In genomic region chr7:127413962-127414361, GRCh38 we compare ENCODE assay signal across 12 cellular contexts. TPM values are rescaled to one million over a fixed set of nuclear protein-coding genes. Genes with fewer than 3 reads are reported as not detected.
DNase-seq lines count a peak whose midpoint lies in the region; ATAC-seq and TF ChIP-seq lines count a peak whose summit lies in the region.
"Had no signal": no experiment of that assay in that cellular context is flagged by ENCODE, and none has a peak within 500 bp of the region (broad histone marks: within the 10 kb centered on the region; RNA-seq: fewer than 3 reads in every experiment).

No MANE protein-coding gene starts in this region.

- TF ChIP-seq POLR2A in GM18505 (IDR thresholded peaks at IDR 0.05; ENCODE audit: borderline replicate concordance, extremely low read depth, insufficient read depth, insufficient read length): no peak
- no peak for TF ChIP-seq POLR2A in sigmoid colon (IDR thresholded peaks at IDR 0.05)

- H3K27ac ChIP-seq in sigmoid colon (no peak overlapping the region), GM23338 (ENCODE audit: low read depth) (no peak overlapping the region)
- H3K27ac ChIP-seq: gastrocnemius medialis had no signal

- TF ChIP-seq CTCF in GM10248 (IDR thresholded peaks at IDR 0.05; ENCODE audit: control extremely low read depth, extremely low read depth, low read depth, missing control alignments) (no peak), sigmoid colon (IDR thresholded peaks at IDR 0.05) (no peak), GM23338 (conservative IDR thresholded peaks at IDR 0.05; ENCODE audit: low read depth in 2 of 2) (no peak)

- H3F3A ChIP-seq in GM23338 (replicated peaks; ENCODE audit: low read depth): no peaks in the 10 kb centered on the region

- no peaks in the 10 kb centered on the region for H3K36me3 ChIP-seq in sigmoid colon
- no peaks in the 10 kb centered on the region for H3K36me3 ChIP-seq in GM23338 (ENCODE audit: insufficient read depth)
- H3K36me3 ChIP-seq: gastrocnemius medialis had no signal

- DNase-seq in activated T-helper 1 cell treated with anti-CD3 and anti-CD28 coated beads, Interleukin-12 subunit alpha, Interleukin-12 subunit beta, Interleukin-2, Interleukin-4 antibody, amounts not matched to agents 30 ng/mL and 10 ng/mL and 1 ng/mL, durations not matched to agents 14 hours and 24 hours and 36 hours (ENCODE audit: low spot score): no peak
- no peak for DNase-seq in GM10248 (ENCODE audit: extremely low spot score)
- no peak for DNase-seq in sigmoid colon
- no peak for DNase-seq in GM23338 (ENCODE audit: low spot score)
- no peak for DNase-seq in ecto neural progenitor cell (ENCODE audit: low spot score)
- DNase-seq: gastrocnemius medialis, IMR-90 had no signal

- no peaks in the 10 kb centered on the region for H3K79me2 ChIP-seq in GM23338 (replicated peaks; ENCODE audit: insufficient read depth)

- H3K27ac Mint-ChIP-seq in activated T-helper 1 cell treated with anti-CD3 and anti-CD28 coated beads, Interleukin-12 subunit alpha, Interleukin-12 subunit beta, Interleukin-2, Interleukin-4 antibody, amounts not matched to agents 30 ng/mL and 10 ng/mL and 1 ng/mL, durations not matched to agents 14 hours and 24 hours and 36 hours: peak overlapping the region; percentile 66
- H3K27ac Mint-ChIP-seq in GM23338: no peak overlapping the region

- H3K9me3 Mint-ChIP-seq in activated T-helper 1 cell treated with anti-CD3 and anti-CD28 coated beads, Interleukin-12 subunit alpha, Interleukin-12 subunit beta, Interleukin-2, Interleukin-4 antibody, amounts not matched to agents 30 ng/mL and 10 ng/mL and 1 ng/mL, durations not matched to agents 14 hours and 24 hours and 36 hours: peaks cover 5% of the 10 kb centered on the region
- H3K9me3 Mint-ChIP-seq in GM23338: no peaks in the 10 kb centered on the region

- CTCF ChIA-PET in GM10248 (lab: Yijun Ruan, JAX): interaction anchor here (1.3 to 1.7 kb wide), 2 partner anchors 8 to 10 kb away, joined by 4 to 6 read pairs; no protein-coding TSS in a partner anchor

- intact Hi-C loops in activated T-helper 1 cell treated with anti-CD3 and anti-CD28 coated beads, Interleukin-12 subunit alpha, Interleukin-12 subunit beta, Interleukin-2, Interleukin-4 antibody, amounts not matched to agents 30 ng/mL and 10 ng/mL and 1 ng/mL, durations not matched to agents 14 hours and 24 hours and 36 hours (cut with micrococcal nuclease): loop anchor here (1.0 to 10.0 kb wide), 5 partner anchors 10 to 441 kb away; no protein-coding TSS in a partner anchor
- intact Hi-C loops in sigmoid colon (cut with DNase I): no loop called here

- WGBS in sigmoid colon, 2 donors: 52 to 82% methylated on average over 2 of the region's 2 CpGs

- H3K36me3 Mint-ChIP-seq in activated T-helper 1 cell treated with anti-CD3 and anti-CD28 coated beads, Interleukin-12 subunit alpha, Interleukin-12 subunit beta, Interleukin-2, Interleukin-4 antibody, amounts not matched to agents 30 ng/mL and 10 ng/mL and 1 ng/mL, durations not matched to agents 14 hours and 24 hours and 36 hours (ENCODE audit: low read depth): peaks cover 8% of the 10 kb centered on the region
- no peaks in the 10 kb centered on the region for H3K36me3 Mint-ChIP-seq in GM23338 (ENCODE audit: low read depth)

- peaks cover 20% of the 10 kb centered on the region for H3K27me3 Mint-ChIP-seq in activated T-helper 1 cell treated with anti-CD3 and anti-CD28 coated beads, Interleukin-12 subunit alpha, Interleukin-12 subunit beta, Interleukin-2, Interleukin-4 antibody, amounts not matched to agents 30 ng/mL and 10 ng/mL and 1 ng/mL, durations not matched to agents 14 hours and 24 hours and 36 hours (ENCODE audit: insufficient read depth)
- peaks cover 3% of the 10 kb centered on the region for H3K27me3 Mint-ChIP-seq in GM23338 (ENCODE audit: insufficient read depth, low read depth, poor library complexity)

- no peaks in the 10 kb centered on the region for H3K4me1 ChIP-seq in sigmoid colon
- H3K4me1 ChIP-seq in GM23338 (ENCODE audit: insufficient read depth): no peaks in the 10 kb centered on the region
- H3K4me1 ChIP-seq: gastrocnemius medialis had no signal

- H3K9me2 ChIP-seq in GM23338 (ENCODE audit: insufficient read depth): 0 out of 2 replicates have a peak, but pooled peaks cover 2% of the 10 kb centered on the region

- no peaks in the 10 kb centered on the region for H3K27me3 ChIP-seq in sigmoid colon
- no peaks in the 10 kb centered on the region for H3K27me3 ChIP-seq in GM23338 (ENCODE audit: insufficient read depth)
- H3K27me3 ChIP-seq: gastrocnemius medialis had no signal

- H3K4me3 ChIP-seq in sigmoid colon (no peak overlapping the region), GM23338 (no peak overlapping the region)
- H3K4me3 ChIP-seq: gastrocnemius medialis had no signal

- peak; percentile 61 for ATAC-seq in GM18505 (IDR thresholded peaks at IDR 0.05; ENCODE audit: unreplicated experiment)
- ATAC-seq in GM21390 (IDR thresholded peaks at IDR 0.05; ENCODE audit: unreplicated experiment): peak; percentile 51
- peak; percentile 64 for ATAC-seq in HG03378 (IDR thresholded peaks at IDR 0.05; ENCODE audit: unreplicated experiment)
- ATAC-seq in GM23338: no peak
- ATAC-seq: gastrocnemius medialis, SK-N-SH treated with all-trans-retinoic acid at 6 μM for 48 hours had no signal

- no peak overlapping the region for H2AFZ ChIP-seq in GM23338

- POLR2A ChIA-PET in GM10248 (lab: Yijun Ruan, JAX): interaction anchor here (0.7 kb wide), 1 partner anchor 22 kb away, joined by 3 read pairs; no protein-coding TSS in a partner anchor

- no peaks in the 10 kb centered on the region for H4K20me1 ChIP-seq in GM23338 (replicated peaks; ENCODE audit: insufficient read depth)

- H3K9me3 ChIP-seq in sigmoid colon: no peaks in the 10 kb centered on the region
- H3K9me3 ChIP-seq: gastrocnemius medialis had no signal

- peak overlapping the region; percentile 62 for H3K4me3 Mint-ChIP-seq in activated T-helper 1 cell treated with anti-CD3 and anti-CD28 coated beads, Interleukin-12 subunit alpha, Interleukin-12 subunit beta, Interleukin-2, Interleukin-4 antibody, amounts not matched to agents 30 ng/mL and 10 ng/mL and 1 ng/mL, durations not matched to agents 14 hours and 24 hours and 36 hours
- no peak overlapping the region for H3K4me3 Mint-ChIP-seq in GM23338
- H3K4me3 Mint-ChIP-seq: neural crest cell had no signal

- peaks cover 54% of the 10 kb centered on the region for H3K4me1 Mint-ChIP-seq in activated T-helper 1 cell treated with anti-CD3 and anti-CD28 coated beads, Interleukin-12 subunit alpha, Interleukin-12 subunit beta, Interleukin-2, Interleukin-4 antibody, amounts not matched to agents 30 ng/mL and 10 ng/mL and 1 ng/mL, durations not matched to agents 14 hours and 24 hours and 36 hours (ENCODE audit: low read depth)
- H3K4me1 Mint-ChIP-seq in GM23338: no peaks in the 10 kb centered on the region
- H3K4me1 Mint-ChIP-seq: neural crest cell had no signal

- no peak for TF ChIP-seq EP300 in sigmoid colon (IDR thresholded peaks at IDR 0.05)

- no peak overlapping the region for H3K4me2 ChIP-seq in GM23338

TF ChIP-seq in GM23338, 12 proteins besides CTCF, POLR2A, EP300 and RAD21 (continues in another document):
- no peak for TF ChIP-seq ZNF114 (CRISPR knock-in tag; IDR thresholded peaks at IDR 0.05)
- TF ChIP-seq CREB1 (CRISPR knock-in tag; IDR thresholded peaks at IDR 0.05; ENCODE audit: low read depth): no peak
- TF ChIP-seq POLR2AphosphoS5 (IDR thresholded peaks at IDR 0.05; ENCODE audit: low read depth): no peak
- TF ChIP-seq JUNB (IDR thresholded peaks at IDR 0.05; ENCODE audit: unreplicated experiment): no peak
- no peak for TF ChIP-seq ZNF331 (CRISPR knock-in tag; IDR thresholded peaks at IDR 0.05; ENCODE audit: low read depth)
- TF ChIP-seq REST (IDR thresholded peaks at IDR 0.05; ENCODE audit: unreplicated experiment): no peak
- TF ChIP-seq ETS1 (IDR thresholded peaks at IDR 0.05): no peak
- TF ChIP-seq NANOG (IDR thresholded peaks at IDR 0.05; ENCODE audit: borderline replicate concordance): no peak

RNA-seq across cellular contexts. Expression of gene ZNF800, which starts 21.5 kb away (rescaled TPM):
- total RNA-seq in activated T-helper 1 cell treated with anti-CD3 and anti-CD28 coated beads, Interleukin-12 subunit alpha, Interleukin-12 subunit beta, Interleukin-2, Interleukin-4 antibody, amounts not matched to agents 30 ng/mL and 10 ng/mL and 1 ng/mL, durations not matched to agents 14 hours and 24 hours and 36 hours: 39.1 and 44.2 TPM in 2 replicates
- total RNA-seq in sigmoid colon: 10 to 100 TPM; 29.2 to 39.1 (median 36.0) TPM
- 1 to 10 TPM; 3.6 to 8.3 (median 6.0) TPM for polyA plus RNA-seq in sigmoid colon
- total RNA-seq in GM23338 (2014; rRNA removed; shearing (Covaris generic)): 5.4 and 7.5 TPM in 2 replicates
- polyA plus RNA-seq in GM23338 (2016; fragmentation: Nextera tagmentation; extraction: Ambion mirVana): 7.1 and 8.3 TPM in 2 replicates
